Comparison of ENCODE assay signal across 8 cellular contexts in genomic region chr10:63707254-63707910, GRCh38.
DNase-seq lines count a peak whose midpoint lies in the region; ATAC-seq and TF ChIP-seq lines count a peak whose summit lies in the region.

No MANE protein-coding gene starts in this region.

- peak overlapping the region; percentile 30; the same call in 1 of the 2 replicates for H3K4me2 ChIP-seq in PC-9

- BruUV-seq in PC-9 (replicated peaks; lab: Mats Ljungman, UMichigan) = no TSS peak

- POLR2A ChIA-PET in AG04450 (lab: Yijun Ruan, JAX) (interaction anchor here (0.8 kb wide), 1 partner anchor 9 kb away, joined by 3 read pairs; no protein-coding TSS in a partner anchor), PC-9 (lab: Charles Lee; ENCODE audit: unreplicated experiment) (interaction anchor here (1.0 kb wide), 1 partner anchor 77 kb away, joined by 3 read pairs; no protein-coding TSS in a partner anchor)

- no peaks in the 10 kb centered on the region for H3K9me2 ChIP-seq in PC-9 (ENCODE audit: insufficient read depth)

- H3K79me2 ChIP-seq in PC-9 (ENCODE audit: low read depth) = no peaks in the 10 kb centered on the region

- H3K9me3 ChIP-seq in AG04450 (ENCODE audit: control insufficient read depth, insufficient read depth, low read length) = no peaks in the 10 kb centered on the region
- H3K9me3 ChIP-seq in PC-9 (ENCODE audit: insufficient read depth, low read depth) = no peaks in the 10 kb centered on the region; the same call in 1 of the 2 replicates

- peaks cover 30% of the 10 kb centered on the region for H3F3A ChIP-seq in PC-9 (ENCODE audit: insufficient read depth, low read depth)

- intact Hi-C loops in PC-9 (cut with micrococcal nuclease; ENCODE audit: unreplicated experiment) = no loop called here

- no peaks in the 10 kb centered on the region for H3K36me3 ChIP-seq in PC-9 (ENCODE audit: low read depth)

- no peak overlapping the region for H3K4me3 ChIP-seq in AG04450 (ENCODE audit: low read depth, low read length)
- no peak overlapping the region for H3K4me3 ChIP-seq in PC-9

- H3K4me1 ChIP-seq in PC-9 (replicated peaks; ENCODE audit: insufficient read depth) = peaks cover 47% of the 10 kb centered on the region

- H3K27me3 ChIP-seq in AG04450 (ENCODE audit: control insufficient read depth, insufficient read depth, low read length) = no peaks in the 10 kb centered on the region
- H3K27me3 ChIP-seq in PC-9 (ENCODE audit: insufficient read depth, low read depth) = no peaks in the 10 kb centered on the region

- ATAC-seq in GM18858 (IDR thresholded peaks at IDR 0.05; ENCODE audit: unreplicated experiment) (peak; percentile 87), HG03108 (IDR thresholded peaks at IDR 0.05; ENCODE audit: unreplicated experiment) (peak; percentile 62), omental fat pad (ENCODE audit: low FRiP score) (peak; percentile 91)

- CTCF ChIA-PET in AG04450 (lab: Charles Lee) = interaction anchor here (1.9 to 5.5 kb wide), 2 partner anchors 14 to 541 kb away, joined by 8 to 33 read pairs; no protein-coding TSS in a partner anchor
- CTCF ChIA-PET in PC-9 (lab: Charles Lee) = interaction anchor here (1.0 kb wide), 1 partner anchor 13 kb away, joined by 5 read pairs; no protein-coding TSS in a partner anchor

- H3K27ac ChIP-seq in AG04450 (ENCODE audit: low read depth, low read length) (no peak overlapping the region), PC-9 (peak overlapping the region; percentile 59)

- no peak overlapping the region for H2AFZ ChIP-seq in PC-9

- DNase-seq in AG04450 (ENCODE audit: low read depth, low spot score) = peak; percentile 94
- DNase-seq in PC-9 = peak; percentile 35 to 98
- peak; percentile 98 for DNase-seq in dermis blood vessel endothelial cell
- no peak for DNase-seq in omental fat pad (ENCODE audit: low spot score)
- DNase-seq in cerebellar nuclear complex (lab: John Stamatoyannopoulos, UW) = no peak
- DNase-seq in NCI-H748 (lab: John Stamatoyannopoulos, UW; ENCODE audit: unreplicated experiment) = no peak

- TF ChIP-seq CTCF in AG04450 (IDR thresholded peaks at IDR 0.05; ENCODE audit: low read depth, low read length) (no peak), PC-9 (conservative IDR thresholded peaks at IDR 0.05) (no peak), omental fat pad (IDR thresholded peaks at IDR 0.05) (no peak)

- H4K20me1 ChIP-seq in PC-9 (ENCODE audit: insufficient read depth) = no peaks in the 10 kb centered on the region

Comparison
In these comparisons a context has a peak if more than half of its experiments do, and no peak if none do; other contexts are left out.
1. DNase-seq: peak in AG04450 (single experiment), PC-9 (2 of 2) and dermis blood vessel endothelial cell (single experiment); none in omental fat pad (single experiment), cerebellar nuclear complex (0 of 2) and NCI-H748 (single experiment).
2. Peak in every context shown above with its lines, with median percentiles within 50 percentile points of each other: ATAC-seq.